In the genomic region with DNA sequence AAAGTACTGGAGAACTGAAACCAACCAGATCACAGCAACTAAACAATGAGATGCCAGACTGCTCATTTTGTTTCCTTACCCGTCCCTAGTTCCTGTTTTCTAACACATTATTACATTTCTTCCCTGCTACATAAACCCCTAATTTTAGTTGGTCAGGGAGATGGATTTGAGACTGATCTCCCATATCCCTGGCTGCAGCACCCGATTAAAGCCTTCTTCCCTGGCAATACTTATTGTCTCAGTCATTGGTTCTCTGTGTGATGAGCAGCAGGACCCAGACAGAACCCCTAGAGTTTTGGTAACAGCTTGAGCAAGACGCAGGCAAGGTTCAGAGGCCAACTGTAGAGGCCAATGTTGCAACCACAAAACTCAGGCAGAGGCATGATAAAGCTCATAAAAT, we compare ENCODE assay signal across 6 cellular contexts.
"Had no signal": no experiment of that assay in that cellular context is flagged by ENCODE, and none has a peak within 500 bp of the region (broad histone marks: within the 10 kb centered on the region; RNA-seq: fewer than 3 reads in every experiment).

No MANE protein-coding gene starts in this region.

- H2AFZ ChIP-seq: GM23338 had no signal

- H3K4me2 ChIP-seq: GM23338 had no signal

- DNase-seq: H9, HCEC 1CT, KG1 had no signal

- H3K4me3 ChIP-seq: GM23338 had no signal

- FAIRE-seq: H54, HTR-8/SVneo had no signal
